ENCODE assay signal across 7 cellular contexts in the genomic region with DNA sequence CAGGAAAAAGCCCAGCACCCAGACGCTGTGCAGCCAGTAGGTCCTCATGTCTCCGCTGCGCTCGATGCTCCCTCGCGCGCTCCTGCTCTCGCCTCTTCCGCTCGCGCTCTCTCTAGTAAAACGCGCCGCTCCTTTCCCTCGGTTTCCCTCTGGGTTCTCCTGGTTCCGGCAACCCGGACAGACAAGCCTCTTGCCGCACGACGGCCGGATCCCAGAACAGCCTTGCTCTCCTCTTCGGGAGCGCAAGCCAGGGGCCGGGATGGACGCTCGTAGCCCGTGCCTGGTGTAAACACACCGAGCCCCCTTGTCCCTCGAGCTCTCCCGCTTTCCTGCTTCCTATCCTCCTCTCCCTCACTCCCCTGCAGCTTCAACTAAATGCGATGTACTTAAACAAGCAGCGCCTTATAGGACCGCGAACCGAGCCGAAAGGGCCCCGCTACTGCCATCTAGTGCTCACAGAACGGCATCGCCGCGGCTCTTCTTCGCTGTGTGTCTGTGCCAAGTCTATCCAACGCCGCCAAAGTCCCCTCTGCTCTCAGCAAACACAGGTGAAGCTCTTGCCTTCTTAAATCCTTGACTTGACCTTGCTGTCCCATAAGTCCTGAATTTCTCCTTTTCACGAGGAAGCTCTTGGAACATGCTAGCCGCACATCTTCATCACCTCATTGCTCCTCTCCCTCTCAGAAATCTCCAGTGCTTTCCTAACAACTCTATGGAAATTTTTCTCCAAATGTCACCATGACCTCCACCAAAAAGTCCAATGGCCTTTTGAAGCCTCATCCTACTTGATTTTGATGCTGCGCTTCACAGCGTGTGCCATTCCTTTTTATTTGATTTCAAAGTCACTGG.
DNase-seq lines count a peak whose midpoint lies in the region; ATAC-seq and TF ChIP-seq lines count a peak whose summit lies in the region.

No MANE protein-coding gene starts in this region.

- H3K36me3 Mint-ChIP-seq in MCF 10A (ENCODE audit: insufficient read depth, unreplicated experiment) = no peaks in the 10 kb centered on the region

- H3K9me3 Mint-ChIP-seq in MCF 10A (ENCODE audit: unreplicated experiment) = no peaks in the 10 kb centered on the region

- H3K4me3 Mint-ChIP-seq in MCF 10A (ENCODE audit: unreplicated experiment) = no peak overlapping the region

- peak overlapping the region; percentile 11; the same call in 1 of the 2 replicates for H3K4me3 ChIP-seq in SJSA1
- peak overlapping the region; percentile 66 for H3K4me3 ChIP-seq in iPS-11a (ENCODE audit: low read depth, low read length)

- POLR2A ChIA-PET in MCF 10A (lab: Yijun Ruan, JAX) = no interaction called here

- H3K4me1 Mint-ChIP-seq in MCF 10A (ENCODE audit: insufficient read depth, unreplicated experiment) = no peaks in the 10 kb centered on the region

- DNase-seq in MV-4-11 (lab: John Stamatoyannopoulos, UW) (peak; percentile 70), SJSA1 (ENCODE audit: low read depth in 1 of 2, low spot score in 2 of 2) (peak; percentile 54 to 62), MCF 10A (ENCODE audit: unreplicated experiment) (peak; percentile 77), sciatic nerve (ENCODE audit: low spot score) (peak; percentile 86)

- H3K9me3 ChIP-seq in SJSA1 (replicated peaks) = no peaks in the 10 kb centered on the region

- ATAC-seq in GM18502 (IDR thresholded peaks at IDR 0.05; ENCODE audit: poor library complexity, unreplicated experiment) (peak; percentile 100), HG02678 (IDR thresholded peaks at IDR 0.05; ENCODE audit: unreplicated experiment) (peak; percentile 99), sciatic nerve (peak; percentile 93)

- intact Hi-C loops in MCF 10A (cut with micrococcal nuclease) (loop anchor here (2.0 to 10.0 kb wide), 3 partner anchors 273 to 631 kb away; no protein-coding TSS in a partner anchor), sciatic nerve (cut with DNase I) (no loop called here)

- no peak overlapping the region for H3K27ac Mint-ChIP-seq in MCF 10A (ENCODE audit: low read depth, unreplicated experiment)

- TF ChIP-seq CTCF in MCF 10A (IDR thresholded peaks at IDR 0.05; ENCODE audit: unreplicated experiment) = peak; percentile 77

- H3K36me3 ChIP-seq in SJSA1 = no peaks in the 10 kb centered on the region

- no peak overlapping the region for H3K27ac ChIP-seq in SJSA1

- peaks cover 12% of the 10 kb centered on the region for H3K27me3 ChIP-seq in SJSA1 (replicated peaks)

- no TSS peak for BruUV-seq in MCF 10A (replicated peaks; lab: Mats Ljungman, UMichigan)

- no peaks in the 10 kb centered on the region for H3K27me3 Mint-ChIP-seq in MCF 10A (ENCODE audit: insufficient read depth, unreplicated experiment)

- H3K4me1 ChIP-seq in SJSA1 (replicated peaks) = peaks cover 6% of the 10 kb centered on the region

- CTCF ChIA-PET in MCF 10A (lab: Yijun Ruan, JAX) = interaction anchor here (0.5 to 1.8 kb wide), 20 partner anchors 9 to 1564 kb away, joined by 3 to 10 read pairs (median 4); no protein-coding TSS in a partner anchor
